ENCODE assay signal across 8 cellular contexts in the genomic region with DNA sequence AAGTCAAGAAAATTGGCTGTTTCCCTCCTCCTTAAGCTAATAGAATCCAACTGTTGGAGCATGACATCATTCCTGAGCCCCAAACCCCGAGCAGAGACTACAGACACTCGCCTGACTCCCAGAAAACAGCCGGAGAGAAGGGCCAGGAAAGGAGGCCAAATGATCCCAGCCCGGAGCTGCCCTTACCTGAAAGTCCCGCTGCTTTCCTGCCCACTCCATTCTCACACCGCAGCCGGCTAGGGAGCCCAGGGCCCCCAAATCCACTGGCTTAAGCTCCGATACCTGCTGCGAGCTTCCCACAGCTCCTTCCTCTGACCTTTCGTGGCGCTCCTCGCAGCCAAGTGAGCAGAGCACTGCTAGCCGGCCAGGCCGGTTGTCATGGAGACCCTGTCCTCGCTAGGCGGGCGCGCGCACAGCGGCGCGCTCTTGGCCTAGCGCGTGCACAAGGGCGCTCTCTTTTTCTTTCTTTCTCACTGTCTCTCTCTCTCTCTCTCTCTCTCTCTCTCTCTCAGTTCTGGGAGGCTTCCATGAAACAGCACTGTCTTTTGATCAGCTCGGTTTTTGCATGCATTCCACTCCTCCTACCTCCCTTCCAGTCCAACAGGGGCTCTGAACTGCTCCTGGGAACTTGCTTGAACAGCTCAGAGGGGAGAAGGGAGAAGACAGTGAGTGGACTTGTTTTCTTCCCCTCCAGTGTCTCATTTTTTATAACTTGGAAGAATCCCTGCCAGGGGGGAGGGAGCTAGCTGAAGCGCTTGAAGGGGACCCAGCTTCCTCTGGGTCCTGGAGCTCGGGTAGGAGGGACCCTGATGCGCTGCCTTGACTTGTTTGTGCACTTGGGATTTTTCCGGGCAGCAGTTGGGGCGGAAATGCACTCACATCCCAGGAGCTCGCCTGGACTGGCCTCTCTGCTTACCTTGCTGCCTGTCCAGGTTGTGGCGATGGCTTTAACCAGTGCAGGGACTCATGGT.
DNase-seq lines count a peak whose midpoint lies in the region; ATAC-seq and TF ChIP-seq lines count a peak whose summit lies in the region.

No MANE protein-coding gene starts in this region.

- ATAC-seq in upper lobe of left lung (ENCODE audit: low FRiP score in 2 of 2): peak; percentile 80 to 85
- ATAC-seq in HG02884 (IDR thresholded peaks at IDR 0.05; ENCODE audit: unreplicated experiment): no peak
- no peak for ATAC-seq in GM18519 (IDR thresholded peaks at IDR 0.05; ENCODE audit: low FRiP score, unreplicated experiment)

- no peak for TF ChIP-seq EP300 in upper lobe of left lung (IDR thresholded peaks at IDR 0.05)

- H3K4me1 ChIP-seq in mucosa of stomach (ENCODE audit: control insufficient read depth, insufficient read depth, low read length) (peaks cover 54% of the 10 kb centered on the region), upper lobe of left lung (peaks cover 61 to 84% (median 82%) of the 10 kb centered on the region in 4 donors)

- POLR2A ChIA-PET in activated CD4-positive, alpha-beta memory T cell treated with anti-CD3 and anti-CD28 coated beads, Interleukin-2, amount 10 ng/mL, durations not matched to agents 7 days and 5 days (lab: Charles Lee): no interaction called here

- no peaks in the 10 kb centered on the region for H3K9me3 ChIP-seq in mucosa of stomach (ENCODE audit: control insufficient read depth, low read length)
- no peaks in the 10 kb centered on the region for H3K9me3 ChIP-seq in upper lobe of left lung

- peak overlapping the region; percentile 30 for H3K4me3 Mint-ChIP-seq in activated CD4-positive, alpha-beta memory T cell treated with anti-CD3 and anti-CD28 coated beads, Interleukin-2, amount 10 ng/mL, durations not matched to agents 7 days and 5 days

- CTCF ChIA-PET in activated CD4-positive, alpha-beta memory T cell treated with anti-CD3 and anti-CD28 coated beads, Interleukin-2, amount 10 ng/mL, durations not matched to agents 7 days and 5 days (lab: Charles Lee): interaction anchor here (0.9 to 1.4 kb wide), 3 partner anchors 17 to 339 kb away, joined by 3 to 5 read pairs (median 3); no protein-coding TSS in a partner anchor

- H3K27me3 Mint-ChIP-seq in activated CD4-positive, alpha-beta memory T cell treated with anti-CD3 and anti-CD28 coated beads, Interleukin-2, amount 10 ng/mL, durations not matched to agents 7 days and 5 days: peaks cover 13% of the 10 kb centered on the region

- H3K9me3 Mint-ChIP-seq in activated CD4-positive, alpha-beta memory T cell treated with anti-CD3 and anti-CD28 coated beads, Interleukin-2, amount 10 ng/mL, durations not matched to agents 7 days and 5 days: no peaks in the 10 kb centered on the region

- no peak for TF ChIP-seq CTCF in fibroblast of pulmonary artery (IDR thresholded peaks at IDR 0.05; ENCODE audit: low read length, missing control alignments)
- TF ChIP-seq CTCF in upper lobe of left lung (IDR thresholded peaks at IDR 0.05): no peak

- H3K27me3 ChIP-seq in mucosa of stomach (ENCODE audit: control insufficient read depth, insufficient read depth, low read length): no peaks in the 10 kb centered on the region
- H3K27me3 ChIP-seq in upper lobe of left lung: no peaks in the 10 kb centered on the region

- no peaks in the 10 kb centered on the region for H3K36me3 Mint-ChIP-seq in activated CD4-positive, alpha-beta memory T cell treated with anti-CD3 and anti-CD28 coated beads, Interleukin-2, amount 10 ng/mL, durations not matched to agents 7 days and 5 days (ENCODE audit: low read depth)

- no peak overlapping the region for H3K27ac Mint-ChIP-seq in activated CD4-positive, alpha-beta memory T cell treated with anti-CD3 and anti-CD28 coated beads, Interleukin-2, amount 10 ng/mL, durations not matched to agents 7 days and 5 days

- peak overlapping the region; percentile 80 to 90 (median 82) for H3K27ac ChIP-seq in upper lobe of left lung

- H3K4me1 Mint-ChIP-seq in activated CD4-positive, alpha-beta memory T cell treated with anti-CD3 and anti-CD28 coated beads, Interleukin-2, amount 10 ng/mL, durations not matched to agents 7 days and 5 days: peaks cover 9% of the 10 kb centered on the region

- WGBS in upper lobe of left lung, 2 donors: 35 to 40% methylated on average over 33 of the region's 33 CpGs

- TF ChIP-seq POLR2A in upper lobe of left lung (IDR thresholded peaks at IDR 0.05): peak in 3 of 4 donors; percentile 33 to 81 (median 76)

- peak overlapping the region; percentile 92 for H3K9ac ChIP-seq in mucosa of stomach (ENCODE audit: low read length)

- DNase-seq in DMS79 treated with DMSO at 0.1 percent for 48 hours (lab: John Stamatoyannopoulos, UW) (peak; percentile 67), MV-4-11 (lab: John Stamatoyannopoulos, UW) (peak; percentile 35), fibroblast of pulmonary artery (ENCODE audit: low read depth) (peak; percentile 74), upper lobe of left lung (peak; percentile 88 to 94)
- DNase-seq in activated CD4-positive, alpha-beta memory T cell treated with anti-CD3 and anti-CD28 coated beads, Interleukin-2, amount 10 ng/mL, durations not matched to agents 7 days and 5 days: no peak

- H3K36me3 ChIP-seq in mucosa of stomach (ENCODE audit: control insufficient read depth, insufficient read depth, low read length) (peaks cover 3% of the 10 kb centered on the region), upper lobe of left lung (no peaks in the 10 kb centered on the region)

- H3K4me3 ChIP-seq in fibroblast of pulmonary artery (replicated peaks; ENCODE audit: low read depth, low read length) (peak overlapping the region; percentile 73), mucosa of stomach (ENCODE audit: low read length) (peak overlapping the region; percentile 69), upper lobe of left lung (peak overlapping the region; percentile 13 to 62 (median 48))

Comparison
In these comparisons a context has a peak if more than half of its experiments do, and no peak if none do; other contexts are left out.
1. ATAC-seq: peak in upper lobe of left lung (2 of 2); none in HG02884 (single experiment) and GM18519 (single experiment).
2. Peak in every context shown above with its lines, with median percentiles within 50 percentile points of each other: H3K4me3 ChIP-seq.